ENCODE assay signal across 15 cellular contexts in genomic region chr1:56515898-56516538, GRCh38.
DNase-seq lines count a peak whose midpoint lies in the region; ATAC-seq and TF ChIP-seq lines count a peak whose summit lies in the region.
"Had no signal": no experiment of that assay in that cellular context is flagged by ENCODE, and none has a peak within 500 bp of the region (broad histone marks: within the 10 kb centered on the region; RNA-seq: fewer than 3 reads in every experiment).

No MANE protein-coding gene starts in this region.

- no peaks in the 10 kb centered on the region for H3K27me3 ChIP-seq in right atrium auricular region
- H3K27me3 ChIP-seq in endodermal cell (ENCODE audit: control insufficient read depth, insufficient read depth, low read length, poor library complexity, severe bottlenecking), result no peaks in the 10 kb centered on the region
- H3K27me3 ChIP-seq: tibial artery had no signal

- H3K9ac ChIP-seq in endodermal cell (ENCODE audit: extremely low read depth, low read length, poor library complexity, severe bottlenecking), result no peak overlapping the region

- H3K4me3 Mint-ChIP-seq in endodermal cell, result no peak overlapping the region
- no peak overlapping the region for H3K4me3 Mint-ChIP-seq in nephron

- H3K27me3 Mint-ChIP-seq in endodermal cell (ENCODE audit: insufficient read depth) (no peaks in the 10 kb centered on the region), nephron (ENCODE audit: low read depth) (no peaks in the 10 kb centered on the region)

- peaks cover 40% of the 10 kb centered on the region for H3K4me1 Mint-ChIP-seq in endodermal cell
- H3K4me1 Mint-ChIP-seq in nephron, result peaks cover 14% of the 10 kb centered on the region

- 95 to 96% methylated on average over 4 of the region's 4 CpGs for WGBS in endodermal cell (ENCODE audit: insufficient coverage in 1 of 2, insufficient read length in 1 of 2), 2 experiments

- H3K27ac Mint-ChIP-seq in endodermal cell (peak overlapping the region; percentile 90), nephron (peak overlapping the region in 2 of 3 experiments; percentile 92 to 98)

- TF ChIP-seq CTCF in right atrium auricular region (IDR thresholded peaks at IDR 0.05) (no peak), endodermal cell (conservative IDR thresholded peaks at IDR 0.05) (no peak), nephron (IDR thresholded peaks at IDR 0.05; ENCODE audit: unreplicated experiment in 3 of 3) (no peak)

- peaks cover 34% of the 10 kb centered on the region for H3K36me3 ChIP-seq in right atrium auricular region
- peaks cover 21% of the 10 kb centered on the region for H3K36me3 ChIP-seq in endodermal cell (ENCODE audit: control insufficient read depth, insufficient read depth, low read length)

- peaks cover 75% of the 10 kb centered on the region for H3K36me3 Mint-ChIP-seq in endodermal cell (ENCODE audit: low read depth)
- peaks cover 74% of the 10 kb centered on the region for H3K36me3 Mint-ChIP-seq in nephron (ENCODE audit: low read depth)

- H3K4me1 ChIP-seq in right atrium auricular region (peaks cover 0 to 56% of the 10 kb centered on the region in 2 donors), endodermal cell (ENCODE audit: control insufficient read depth, insufficient read depth, low read length) (peaks cover 5% of the 10 kb centered on the region)

- H3K27ac ChIP-seq in right atrium auricular region (peak overlapping the region; percentile 46 to 59), endodermal cell (ENCODE audit: low read depth, low read length) (no peak overlapping the region)
- H3K27ac ChIP-seq: RWPE1 had no signal

- no peaks in the 10 kb centered on the region for H3K9me3 Mint-ChIP-seq in endodermal cell
- H3K9me3 Mint-ChIP-seq in nephron, result no peaks in the 10 kb centered on the region

- DNase-seq in right atrium auricular region (ENCODE audit: low spot score) (no peak), left cardiac atrium (no peak), endodermal cell (no peak), NCI-H1092 (lab: John Stamatoyannopoulos, UW) (no peak), NCI-H1417 (lab: John Stamatoyannopoulos, UW) (no peak), AG20443 (ENCODE audit: low spot score) (no peak), MV-4-11 (lab: John Stamatoyannopoulos, UW) (no peak)
- DNase-seq: activated CD4-positive, alpha-beta T cell treated with anti-CD3 and anti-CD28 coated beads, Interleukin-2, amount 50 U/mL, for 48 hours; activated effector memory CD4-positive, alpha-beta T cell treated with Interleukin-2 at 50 U/mL for 16 hours; effector CD8-positive, alpha-beta T cell; kidney glomerular epithelial cell; T1000; tibial artery had no signal

- H3K4me3 ChIP-seq in right atrium auricular region (no peak overlapping the region), endodermal cell (ENCODE audit: low read length) (no peak overlapping the region)
- H3K4me3 ChIP-seq: tibial artery had no signal

- H3K9me3 ChIP-seq in right atrium auricular region, result no peaks in the 10 kb centered on the region
- no peaks in the 10 kb centered on the region for H3K9me3 ChIP-seq in endodermal cell (ENCODE audit: control insufficient read depth, low read length)
- H3K9me3 ChIP-seq: tibial artery had no signal

- intact Hi-C loops in left cardiac atrium (cut with DNase I), result no loop called here

- ATAC-seq in left cardiac atrium, result no peak
